In the genomic region with DNA sequence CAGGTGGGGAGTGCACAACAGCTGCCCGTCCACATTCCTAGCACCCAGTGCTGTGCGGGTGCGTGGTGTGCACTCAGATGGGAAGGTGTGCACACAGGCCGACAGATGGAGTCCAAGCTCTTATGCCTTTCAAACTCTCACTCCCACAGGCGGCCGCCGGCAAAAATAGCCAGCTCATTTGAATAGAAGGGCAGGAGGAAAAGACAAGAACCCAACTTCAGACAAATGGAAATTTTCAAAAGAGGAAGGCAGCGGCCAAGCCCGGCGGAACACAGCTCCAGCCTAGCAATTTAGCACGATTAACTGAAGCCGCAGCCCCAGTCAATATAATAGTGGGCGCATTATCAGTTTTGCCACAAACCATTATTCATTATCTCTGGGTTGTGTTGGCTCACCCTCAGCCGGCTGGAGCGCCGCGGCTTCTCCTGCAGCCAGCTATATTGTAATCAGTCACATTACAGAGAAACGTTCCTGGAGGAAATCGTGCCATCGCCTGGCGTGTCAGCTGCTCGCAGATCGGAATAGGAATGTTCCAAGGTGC, we compare ENCODE assay signal across 9 cellular contexts.
DNase-seq lines count a peak whose midpoint lies in the region; ATAC-seq and TF ChIP-seq lines count a peak whose summit lies in the region.
"Had no signal": no experiment of that assay in that cellular context is flagged by ENCODE, and none has a peak within 500 bp of the region (broad histone marks: within the 10 kb centered on the region; RNA-seq: fewer than 3 reads in every experiment).

No MANE protein-coding gene starts in this region.

- 39 to 61% methylated on average over 5 to 23 of the region's 23 CpGs for WGBS in transverse colon (ENCODE audit: low coverage in 1 of 2), 2 donors
- 24 to 35% (median 28%) methylated on average over 23 of the region's 23 CpGs for WGBS in spleen, 5 donors

- CTCF ChIA-PET in HEK293T (lab: Yijun Ruan, JAX), result interaction anchor here (1.3 to 1.8 kb wide), 2 partner anchors 11 to 19 kb away, joined by 6 to 8 read pairs; no protein-coding TSS in a partner anchor

- H3K27me3 ChIP-seq in transverse colon, result peaks cover 8% of the 10 kb centered on the region
- peaks cover 0 to 51% (median 0%) of the 10 kb centered on the region in 7 donors for H3K27me3 ChIP-seq in spleen (replicated peaks in 1 of 7)

- H3K9me3 ChIP-seq in transverse colon (no peaks in the 10 kb centered on the region), spleen (peaks cover 0 to 6% (median 5%) of the 10 kb centered on the region in 8 donors)

- H3K4me1 ChIP-seq in transverse colon (no peaks in the 10 kb centered on the region), spleen (peaks cover 0 to 16% (median 9%) of the 10 kb centered on the region in 6 donors)

- H3K27ac ChIP-seq in transverse colon (no peak overlapping the region), spleen (no peak overlapping the region)

- TF ChIP-seq CTCF in fibroblast of the aortic adventitia (IDR thresholded peaks at IDR 0.05; ENCODE audit: insufficient read depth, low read length) (no peak), transverse colon (IDR thresholded peaks at IDR 0.05) (no peak), spleen (IDR thresholded peaks at IDR 0.05 in 8 of 11, conservative IDR thresholded peaks at IDR 0.05 in 3 of 11) (no peak)

- POLR2A ChIA-PET in HEK293T (lab: Yijun Ruan, JAX), result interaction anchor here (1.4 kb wide), 1 partner anchor 169 kb away, joined by 3 read pairs; the partner anchor contains the start of gene MGAT5B

- intact Hi-C loops in Right ventricle myocardium superior (cut with DNase I), result no loop called here
- intact Hi-C loops in cardiac septum (cut with DNase I), result no loop called here
- intact Hi-C loops in transverse colon (cut with DNase I; ENCODE audit: low total_unique reads), result no loop called here
- intact Hi-C loops in spleen (cut with DNase I; ENCODE audit: low total_unique reads), result no loop called here

- H3K4me3 ChIP-seq in fibroblast of the aortic adventitia (ENCODE audit: low read depth, low read length), result no peak overlapping the region
- no peak overlapping the region for H3K4me3 ChIP-seq in transverse colon
- no peak overlapping the region for H3K4me3 ChIP-seq in spleen

- TF ChIP-seq POLR2A in transverse colon (IDR thresholded peaks at IDR 0.05) (no peak), spleen (IDR thresholded peaks at IDR 0.05) (no peak)

- DNase-seq in Right ventricle myocardium superior (no peak), cardiac septum (ENCODE audit: low spot score) (no peak), OCI-M1 (lab: John Stamatoyannopoulos, UW) (peak; percentile 97), fibroblast of the aortic adventitia (ENCODE audit: low read depth) (peak; percentile 6), transverse colon (peak; percentile 50), spleen (no peak), HEK293T (ENCODE audit: extremely low spot score) (no peak)
- DNase-seq in stimulated activated CD4-positive, alpha-beta T cell treated with anti-CD3 and anti-CD28 coated beads, Interleukin-1b, Interleukin-23, amount 100 ng/mL, for 48 hours, result no peak
- DNase-seq: stimulated activated naive CD8-positive, alpha-beta T cell treated with anti-CD3 and anti-CD28 coated beads, Interleukin-15, amount 100 ng/mL, for 72 hours had no signal

- ATAC-seq in Right ventricle myocardium superior (ENCODE audit: poor library complexity), result peak; percentile 77
- ATAC-seq: stimulated activated naive CD8-positive, alpha-beta T cell treated with anti-CD3 and anti-CD28 coated beads, Interleukin-15, amount 100 ng/mL, for 72 hours had no signal

- TF ChIP-seq EP300 in transverse colon (IDR thresholded peaks at IDR 0.05; ENCODE audit: low read depth), result no peak

- H3K36me3 ChIP-seq in transverse colon, result no peaks in the 10 kb centered on the region
- no peaks in the 10 kb centered on the region for H3K36me3 ChIP-seq in spleen

- in situ Hi-C loops in transverse colon (cut with MboI; ENCODE audit: low pct_ligation_motif_present in 1 of 4, low pct_unique_long_range_greater_than_20kb in 1 of 4, low sequenced_read_pairs in 3 of 4), result no loop called here

TF ChIP-seq in HEK293T, 16 proteins besides CTCF, POLR2A, EP300 and RAD21:
- TF ChIP-seq ZNF384 (IDR thresholded peaks at IDR 0.05), result no peak
- TF ChIP-seq SP1 (IDR thresholded peaks at IDR 0.05), result no peak
- no peak for TF ChIP-seq BHLHE40 (IDR thresholded peaks at IDR 0.05; ENCODE audit: borderline replicate concordance)
- TF ChIP-seq LEF1 (IDR thresholded peaks at IDR 0.05; ENCODE audit: borderline replicate concordance), result no peak
- no peak for TF ChIP-seq NFRKB (IDR thresholded peaks at IDR 0.05)
- no peak for TF ChIP-seq ELF4 (IDR thresholded peaks at IDR 0.05)
- no peak for TF ChIP-seq FOXA1 (IDR thresholded peaks at IDR 0.05)
- no peak for TF ChIP-seq ARNT (IDR thresholded peaks at IDR 0.05)
- TF ChIP-seq PKNOX1 (IDR thresholded peaks at IDR 0.05), result no peak
TF ChIP-seq in HEK293T: peak in this region for 0.

Comparison
In these comparisons a context has a peak if more than half of its experiments do, and no peak if none do; other contexts are left out.
1. DNase-seq: peak in OCI-M1 (single experiment), fibroblast of the aortic adventitia (single experiment) and transverse colon (single experiment); none in Right ventricle myocardium superior (single experiment), cardiac septum (single experiment), spleen (single experiment), stimulated activated CD4-positive, alpha-beta T cell treated with anti-CD3 and anti-CD28 coated beads, Interleukin-1b, Interleukin-23, amount 100 ng/mL, for 48 hours (single experiment) and HEK293T (single experiment).